In the genomic region with DNA sequence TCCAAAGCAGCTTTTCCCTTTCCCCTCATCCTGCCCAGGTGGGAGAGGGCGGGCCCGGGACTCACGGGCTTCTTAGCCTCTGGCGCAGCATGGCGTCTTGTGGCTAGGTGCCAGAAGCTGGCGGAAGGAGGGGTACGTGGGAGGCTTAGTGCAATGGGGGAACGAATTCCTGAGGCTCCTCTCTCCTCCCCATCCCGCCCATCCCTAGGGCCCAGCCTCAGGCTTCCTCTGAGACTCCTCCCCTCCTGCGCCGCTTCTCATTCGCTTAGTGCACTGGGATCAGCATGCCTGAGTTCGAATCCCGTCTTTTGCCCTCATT, we compare ENCODE assay signal across 17 cellular contexts.
DNase-seq lines count a peak whose midpoint lies in the region; ATAC-seq, FAIRE-seq and TF ChIP-seq lines count a peak whose summit lies in the region.
"Had no signal": no experiment of that assay in that cellular context is flagged by ENCODE, and none has a peak within 500 bp of the region (broad histone marks: within the 10 kb centered on the region; RNA-seq: fewer than 3 reads in every experiment).

No MANE protein-coding gene starts in this region.

- no peak overlapping the region for H3K4ac ChIP-seq in H1 (replicated peaks; ENCODE audit: insufficient read length, low read depth, low read length)

- H4K5ac ChIP-seq in H1 (ENCODE audit: insufficient read length, low read depth, low read length) = no peak overlapping the region

- no peak overlapping the region for H3K27ac Mint-ChIP-seq in neural progenitor cell
- H3K27ac Mint-ChIP-seq: CD4-positive, alpha-beta memory T cell had no signal

- no peak for TF ChIP-seq RAD21 in H1 (IDR thresholded peaks at IDR 0.05 in 1 of 2, conservative IDR thresholded peaks at IDR 0.05 in 1 of 2; ENCODE audit: low read depth in 2 of 2, low read length in 2 of 2)

- no peak for FAIRE-seq in H1 (lab: Jason Lieb, UNC)
- FAIRE-seq: GM12891, GM18507 had no signal

- POLR2A ChIA-PET in H1 (lab: Charles Lee; ENCODE audit: partially characterized antibody) = no interaction called here

- no peaks in the 10 kb centered on the region for H3K79me1 ChIP-seq in H1 (ENCODE audit: low read depth, low read length)

- no peak overlapping the region for H2BK15ac ChIP-seq in H1 (ENCODE audit: low read length)

- H3K4me1 ChIP-seq in MM.1S (ENCODE audit: low read length) (no peaks in the 10 kb centered on the region), H1 (replicated peaks in 1 of 4; ENCODE audit: control insufficient read depth in 3 of 4, insufficient read depth in 4 of 4, low read length in 3 of 4) (peaks cover 0 to 3% (median 1%) of the 10 kb centered on the region in 4 experiments; a peak in 2 of 7 replicates), neural progenitor cell (no peaks in the 10 kb centered on the region)
- H3K4me1 ChIP-seq: BE2C had no signal

- no peak overlapping the region for H3K4me3 Mint-ChIP-seq in neural progenitor cell
- H3K4me3 Mint-ChIP-seq: CD4-positive, alpha-beta memory T cell had no signal

- H3K36me3 ChIP-seq in MM.1S (replicated peaks; ENCODE audit: insufficient read depth, low read length) (no peaks in the 10 kb centered on the region), H1 (ENCODE audit: control insufficient read depth in 2 of 4, insufficient read depth in 4 of 4, low read length in 3 of 4) (no peaks in the 10 kb centered on the region), neural progenitor cell (no peaks in the 10 kb centered on the region)
- H3K36me3 ChIP-seq: BE2C, MG63, SJSA1 had no signal

- no peak overlapping the region for H3K14ac ChIP-seq in H1 (ENCODE audit: insufficient read length)

- H4K20me1 ChIP-seq in MM.1S (ENCODE audit: insufficient read depth, low read length) (no peaks in the 10 kb centered on the region), H1 (replicated peaks in 1 of 2; ENCODE audit: control insufficient read depth in 1 of 2, insufficient read depth in 2 of 2, low read length in 2 of 2) (no peaks in the 10 kb centered on the region), neural progenitor cell (ENCODE audit: low read depth) (no peaks in the 10 kb centered on the region)

- CTCF ChIA-PET in H1 (lab: Charles Lee; ENCODE audit: partially characterized antibody) = interaction anchor here (0.7 to 8.4 kb wide), 18 partner anchors 9 to 1646 kb away, joined by 3 to 94 read pairs (median 4); no protein-coding TSS in a partner anchor

- no peaks in the 10 kb centered on the region for H3F3A ChIP-seq in MM.1S (ENCODE audit: insufficient read depth, low read length)
- no peaks in the 10 kb centered on the region for H3F3A ChIP-seq in neural progenitor cell (ENCODE audit: low read depth)

- H3K4me2 ChIP-seq in MM.1S (ENCODE audit: low read depth, low read length) (peak overlapping the region; percentile 29; the same call in 1 of the 2 replicates), H1 (ENCODE audit: insufficient read depth in 1 of 2, low read depth in 2 of 2, low read length in 2 of 2) (no peak overlapping the region), neural progenitor cell (no peak overlapping the region)

- 84% methylated on average over 14 of the region's 14 CpGs; no CpG with 5 or more reads in 1 of the 2 experiments for WGBS in H1 (ENCODE audit: extremely low coverage in 1 of 2, insufficient coverage in 1 of 2, insufficient read length in 1 of 2, insufficient replicate concordance in 2 of 2, low coverage in 1 of 2, low lambda C conversion rate in 2 of 2, missing lambda C conversion rate in 1 of 2), 2 experiments

- H4K8ac ChIP-seq in H1 (ENCODE audit: extremely low read depth, insufficient read depth, low read length) = no peak overlapping the region

- H2AK5ac ChIP-seq in H1 (ENCODE audit: low read depth, low read length) = no peak overlapping the region

- H4K91ac ChIP-seq in H1 (replicated peaks; ENCODE audit: insufficient read length, low read length) = no peak overlapping the region

- H3K4me3 ChIP-seq in MM.1S (ENCODE audit: low read length) (no peak overlapping the region), H1 (ENCODE audit: extremely low read depth in 1 of 4, insufficient read depth in 2 of 4, low read depth in 3 of 4, low read length in 4 of 4) (no peak overlapping the region), neural progenitor cell (no peak overlapping the region)
- H3K4me3 ChIP-seq: MG63, SJSA1 had no signal

- H2BK5ac ChIP-seq in H1 (ENCODE audit: low read depth, low read length) = 0 out of 2 replicates have a peak overlapping the region, but pooled peaks have one; percentile 52

- H2BK120ac ChIP-seq in H1 (replicated peaks; ENCODE audit: low read depth, low read length) = no peak overlapping the region

- no peak for TF ChIP-seq EP300 in H1 (IDR thresholded peaks at IDR 0.05; ENCODE audit: borderline replicate concordance in 1 of 2, low read depth in 2 of 2, low read length in 2 of 2)

- H3K79me2 ChIP-seq in MM.1S (ENCODE audit: low read length) (no peaks in the 10 kb centered on the region), H1 (ENCODE audit: control insufficient read depth in 1 of 2, insufficient read depth in 2 of 2, low read length in 2 of 2) (no peaks in the 10 kb centered on the region), neural progenitor cell (ENCODE audit: low read depth) (no peaks in the 10 kb centered on the region)

- ATAC-seq in sciatic nerve = peak; percentile 20

- H3K9me3 ChIP-seq in MM.1S (replicated peaks; ENCODE audit: insufficient read depth, low read length) = no peaks in the 10 kb centered on the region
- H3K9me3 ChIP-seq in H1 (ENCODE audit: insufficient read depth in 2 of 2, low read depth in 1 of 2, low read length in 1 of 2) = no peaks in the 10 kb centered on the region
- H3K9me3 ChIP-seq in neural progenitor cell (ENCODE audit: low read depth) = no peaks in the 10 kb centered on the region
- H3K9me3 ChIP-seq: BE2C, MG63, SJSA1 had no signal

- H3K4me1 Mint-ChIP-seq in neural progenitor cell = peaks cover 10% of the 10 kb centered on the region
- H3K4me1 Mint-ChIP-seq: CD4-positive, alpha-beta memory T cell had no signal

- no peaks in the 10 kb centered on the region for H3K23me2 ChIP-seq in H1 (ENCODE audit: low read depth, low read length)

- H3K36me3 Mint-ChIP-seq in neural progenitor cell = no peaks in the 10 kb centered on the region
- H3K36me3 Mint-ChIP-seq: CD4-positive, alpha-beta memory T cell had no signal

- intact Hi-C loops in sciatic nerve (cut with DNase I) = no loop called here

- H3K56ac ChIP-seq in H1 (replicated peaks; ENCODE audit: insufficient read length, low read depth, low read length) = no peak overlapping the region

- no peaks in the 10 kb centered on the region for H3K9me3 Mint-ChIP-seq in neural progenitor cell
- H3K9me3 Mint-ChIP-seq: CD4-positive, alpha-beta memory T cell had no signal

- 0 out of 2 replicates have a peak overlapping the region, but pooled peaks have one; percentile 7 for H2BK12ac ChIP-seq in H1 (ENCODE audit: low read depth, low read length)

- H3K27ac ChIP-seq in MM.1S (ENCODE audit: low read length) (no peak overlapping the region), H1 (ENCODE audit: low read depth, low read length) (no peak overlapping the region), neural progenitor cell (no peak overlapping the region)
- H3K27ac ChIP-seq: SJSA1 had no signal

- H2AFZ ChIP-seq in MM.1S (ENCODE audit: low read length) (no peak overlapping the region), H1 (ENCODE audit: low read length) (no peak overlapping the region), neural progenitor cell (replicated peaks) (no peak overlapping the region)

- H3K27me3 ChIP-seq in MM.1S (replicated peaks; ENCODE audit: insufficient read depth, low read length) = peaks cover 74% of the 10 kb centered on the region
- no peaks in the 10 kb centered on the region for H3K27me3 ChIP-seq in H1 (replicated peaks in 1 of 4; ENCODE audit: control insufficient read depth in 3 of 4, extremely low read depth in 1 of 4, insufficient read depth in 3 of 4, low read length in 3 of 4)
- H3K27me3 ChIP-seq in neural progenitor cell = peaks cover 14% of the 10 kb centered on the region
- H3K27me3 ChIP-seq: BE2C, SJSA1 had no signal

- no peaks in the 10 kb centered on the region for H3K9me2 ChIP-seq in MM.1S (replicated peaks; ENCODE audit: insufficient read depth, low read length)

- no peak overlapping the region for H2BK20ac ChIP-seq in H1 (ENCODE audit: low read length)

- no peak overlapping the region for H3K9ac ChIP-seq in MM.1S (ENCODE audit: low read length)
- H3K9ac ChIP-seq in H1 (replicated peaks in 1 of 4; ENCODE audit: extremely low read depth in 1 of 4, low read depth in 3 of 4, low read length in 3 of 4) = no peak overlapping the region
- no peak overlapping the region for H3K9ac ChIP-seq in neural progenitor cell

- TF ChIP-seq POLR2A in H1 (IDR thresholded peaks at IDR 0.05; ENCODE audit: control extremely low read depth in 1 of 2, low read depth in 2 of 2, low read length in 2 of 2) = no peak

- H3K18ac ChIP-seq in H1 (ENCODE audit: extremely low read depth, low read length) = no peak overlapping the region

- DNase-seq in D341Med (ENCODE audit: low spot score) (peak; percentile 60), MM.1S (no peak), H1 (ENCODE audit: low read depth in 1 of 2, low spot score in 2 of 2) (no peak), sciatic nerve (ENCODE audit: low spot score) (no peak), neural progenitor cell (ENCODE audit: low spot score) (no peak), GM19240 (ENCODE audit: insufficient read length, low spot score) (no peak), kidney tubule cell (ENCODE audit: low spot score) (no peak)
- DNase-seq in activated effector memory CD4-positive, alpha-beta T cell treated with anti-CD3 and anti-CD28 coated beads, Interleukin-2, amount 50 U/mL, for 16 hours = no peak
- DNase-seq: GF-D8, GOT3, NCI-H1694 treated with DMSO at 0.1 percent for 48 hours had no signal

- peaks cover 3% of the 10 kb centered on the region for H3K27me3 Mint-ChIP-seq in neural progenitor cell (ENCODE audit: insufficient read depth, low read depth)

- no peak overlapping the region for H3K23ac ChIP-seq in H1 (ENCODE audit: insufficient read length)

- TF ChIP-seq CTCF in MM.1S (IDR thresholded peaks at IDR 0.05; ENCODE audit: low read length) (no peak), H1 (IDR thresholded peaks at IDR 0.05; ENCODE audit: control extremely low read depth in 1 of 3, insufficient read depth in 1 of 3, low read depth in 1 of 3, low read length in 3 of 3) (no peak), neural progenitor cell (IDR thresholded peaks at IDR 0.05) (no peak)

TF ChIP-seq in H1, 55 proteins besides CTCF, POLR2A, EP300 and RAD21 (continues in another document):
- TF ChIP-seq RXRA (IDR thresholded peaks at IDR 0.05; ENCODE audit: insufficient read depth, low read depth, low read length) (no peak), RNF2 (IDR thresholded peaks at IDR 0.05; ENCODE audit: borderline replicate concordance, low read depth, low read length, missing control alignments, poor library complexity, severe bottlenecking) (no peak), RBBP5 (IDR thresholded peaks at IDR 0.05; ENCODE audit: borderline replicate concordance, low read depth, low read length) (no peak), TCF12 (IDR thresholded peaks at IDR 0.05; ENCODE audit: low read depth, low read length) (no peak), TAF1 (IDR thresholded peaks at IDR 0.05; ENCODE audit: low read depth, low read length) (no peak), YY1 (IDR thresholded peaks at IDR 0.05; ENCODE audit: low read depth, low read length) (no peak), CTBP2 (IDR thresholded peaks at IDR 0.05; ENCODE audit: borderline replicate concordance, insufficient read depth, insufficient read length, low read length) (no peak)
